9 cellular contexts compared by ENCODE assay signal in genomic region chr4:71941001-71941400, GRCh38.
A peak's percentile ranks its signal among the peaks of the same experiment; 100 is the strongest.
DNase-seq lines count a peak whose midpoint lies in the region; ATAC-seq, FAIRE-seq and TF ChIP-seq lines count a peak whose summit lies in the region.
"Had no signal": no experiment of that assay in that cellular context is flagged by ENCODE, and none has a peak within 500 bp of the region (broad histone marks: within the 10 kb centered on the region; RNA-seq: fewer than 3 reads in every experiment).

No MANE protein-coding gene starts in this region.

- H3K9me3 ChIP-seq in MM.1S (replicated peaks; ENCODE audit: insufficient read depth, low read length) (no peaks in the 10 kb centered on the region), endothelial cell of umbilical vein (replicated peaks; ENCODE audit: control insufficient read depth, insufficient read depth, low read length) (no peaks in the 10 kb centered on the region), thyroid gland (no peaks in the 10 kb centered on the region)

- no peaks in the 10 kb centered on the region for H3K36me3 ChIP-seq in MM.1S (replicated peaks; ENCODE audit: insufficient read depth, low read length)
- H3K36me3 ChIP-seq in endothelial cell of umbilical vein (ENCODE audit: control insufficient read depth in 2 of 2, extremely low read depth in 1 of 2, insufficient read depth in 2 of 2, low read length in 2 of 2): no peaks in the 10 kb centered on the region
- no peaks in the 10 kb centered on the region for H3K36me3 ChIP-seq in thyroid gland

- no peak for ATAC-seq in activated naive CD4-positive, alpha-beta T cell treated with anti-CD3 and anti-CD28 coated beads, Interleukin-2, amount 50 U/mL, for 72 hours
- ATAC-seq in activated T-helper 17 cell treated with anti-CD3 and anti-CD28 coated beads, Interleukin-2, amount 50 U/mL, for 72 hours (replicated peaks): no peak

- H3K9me2 ChIP-seq in MM.1S (replicated peaks; ENCODE audit: insufficient read depth, low read length): no peaks in the 10 kb centered on the region

- H3K9me1 ChIP-seq in endothelial cell of umbilical vein (replicated peaks; ENCODE audit: control insufficient read depth, extremely low read depth, insufficient read depth, low read length): no peaks in the 10 kb centered on the region

- no peaks in the 10 kb centered on the region for H3K36me3 Mint-ChIP-seq in activated naive CD4-positive, alpha-beta T cell treated with anti-CD3 and anti-CD28 coated beads for 36 hours (ENCODE audit: low read depth)
- no peaks in the 10 kb centered on the region for H3K36me3 Mint-ChIP-seq in activated naive CD4-positive, alpha-beta T cell treated with anti-CD3 and anti-CD28 coated beads, Interleukin-2, amount 50 U/mL, for 72 hours
- no peaks in the 10 kb centered on the region for H3K36me3 Mint-ChIP-seq in activated T-helper 17 cell treated with anti-CD3 and anti-CD28 coated beads, Interleukin-2, amount 50 U/mL, for 72 hours (ENCODE audit: low read depth)

- H3K4me3 Mint-ChIP-seq in activated naive CD4-positive, alpha-beta T cell treated with anti-CD3 and anti-CD28 coated beads for 36 hours: no peak overlapping the region
- no peak overlapping the region for H3K4me3 Mint-ChIP-seq in activated T-helper 17 cell treated with anti-CD3 and anti-CD28 coated beads, Interleukin-2, amount 50 U/mL, for 72 hours

- no peaks in the 10 kb centered on the region for H3F3A ChIP-seq in MM.1S (ENCODE audit: insufficient read depth, low read length)

- peak; percentile 4 for DNase-seq in activated naive CD4-positive, alpha-beta T cell treated with anti-CD3 and anti-CD28 coated beads for 36 hours
- no peak for DNase-seq in activated naive CD4-positive, alpha-beta T cell treated with anti-CD3 and anti-CD28 coated beads, Interleukin-2, amount 50 U/mL, for 72 hours (ENCODE audit: low spot score in 2 of 2)
- DNase-seq in MM.1S: peak; percentile 37
- peak; percentile 10 for DNase-seq in endothelial cell of umbilical vein (ENCODE audit: low read depth, low spot score)
- peak; percentile 12 to 33 for DNase-seq in thyroid gland
- no peak for DNase-seq in activated CD4-positive, CD25-positive, alpha-beta regulatory T cell treated with anti-CD3 and anti-CD28 coated beads, Interleukin-2, amount 50 U/mL, for 72 hours
- no peak for DNase-seq in DMS114 treated with DMSO at 0.1 percent for 48 hours (lab: John Stamatoyannopoulos, UW; ENCODE audit: unreplicated experiment)

- dilution Hi-C loops in endothelial cell of umbilical vein (cut with MboI; ENCODE audit: extremely low pct_ligation_motif_present, low sequenced_read_pairs): no loop called here

- H4K20me1 ChIP-seq in MM.1S (ENCODE audit: insufficient read depth, low read length) (no peaks in the 10 kb centered on the region), endothelial cell of umbilical vein (replicated peaks; ENCODE audit: control insufficient read depth, extremely low read depth, insufficient read depth, low read length) (no peaks in the 10 kb centered on the region)

- TF ChIP-seq CTCF in MM.1S (IDR thresholded peaks at IDR 0.05; ENCODE audit: low read length) (peak; percentile 37), endothelial cell of umbilical vein (IDR thresholded peaks at IDR 0.05; ENCODE audit: extremely low read depth in 1 of 2, insufficient read depth in 1 of 2, low read depth in 1 of 2, low read length in 2 of 2) (peak; percentile 27 to 31), thyroid gland (IDR thresholded peaks at IDR 0.05) (peak in 4 of 6 experiments; percentile 16 to 52 (median 42))

- H3K27ac Mint-ChIP-seq in activated naive CD4-positive, alpha-beta T cell treated with anti-CD3 and anti-CD28 coated beads for 36 hours: no peak overlapping the region
- no peak overlapping the region for H3K27ac Mint-ChIP-seq in activated naive CD4-positive, alpha-beta T cell treated with anti-CD3 and anti-CD28 coated beads, Interleukin-2, amount 50 U/mL, for 72 hours
- H3K27ac Mint-ChIP-seq in activated T-helper 17 cell treated with anti-CD3 and anti-CD28 coated beads, Interleukin-2, amount 50 U/mL, for 72 hours: no peak overlapping the region

- H3K4me1 ChIP-seq in MM.1S (ENCODE audit: low read length): no peaks in the 10 kb centered on the region
- peaks cover 16% of the 10 kb centered on the region for H3K4me1 ChIP-seq in endothelial cell of umbilical vein (ENCODE audit: control insufficient read depth, extremely low read depth, insufficient read depth, low read length)
- H3K4me1 ChIP-seq in thyroid gland: no peaks in the 10 kb centered on the region

- intact Hi-C loops in activated naive CD4-positive, alpha-beta T cell treated with anti-CD3 and anti-CD28 coated beads for 36 hours (cut with micrococcal nuclease): no loop called here
- intact Hi-C loops in endothelial cell of umbilical vein (cut with micrococcal nuclease) (loop anchor here (5.0 kb wide), 1 partner anchor 209 kb away; no protein-coding TSS in a partner anchor), thyroid gland (cut with DNase I) (no loop called here)

- POLR2A ChIA-PET in endothelial cell of umbilical vein (lab: Charles Lee): no interaction called here

- BruUV-seq in endothelial cell of umbilical vein (replicated peaks; lab: Mats Ljungman, UMichigan): no TSS peak

- no peaks in the 10 kb centered on the region for H3K27me3 Mint-ChIP-seq in activated naive CD4-positive, alpha-beta T cell treated with anti-CD3 and anti-CD28 coated beads for 36 hours (ENCODE audit: low read depth)
- H3K27me3 Mint-ChIP-seq in activated T-helper 17 cell treated with anti-CD3 and anti-CD28 coated beads, Interleukin-2, amount 50 U/mL, for 72 hours: no peaks in the 10 kb centered on the region

- H3K4me2 ChIP-seq in MM.1S (ENCODE audit: low read depth, low read length) (no peak overlapping the region), endothelial cell of umbilical vein (ENCODE audit: insufficient read depth, low read length) (no peak overlapping the region)

- CTCF ChIA-PET in activated naive CD4-positive, alpha-beta T cell treated with anti-CD3 and anti-CD28 coated beads for 36 hours (lab: Charles Lee): no interaction called here
- CTCF ChIA-PET in endothelial cell of umbilical vein (lab: Charles Lee): no interaction called here

- H3K9me3 Mint-ChIP-seq in activated naive CD4-positive, alpha-beta T cell treated with anti-CD3 and anti-CD28 coated beads for 36 hours: peaks cover 6% of the 10 kb centered on the region
- peaks cover 9 to 14% of the 10 kb centered on the region in 2 donors for H3K9me3 Mint-ChIP-seq in activated naive CD4-positive, alpha-beta T cell treated with anti-CD3 and anti-CD28 coated beads, Interleukin-2, amount 50 U/mL, for 72 hours
- H3K9me3 Mint-ChIP-seq in activated T-helper 17 cell treated with anti-CD3 and anti-CD28 coated beads, Interleukin-2, amount 50 U/mL, for 72 hours: no peaks in the 10 kb centered on the region

- no peaks in the 10 kb centered on the region for H3K79me2 ChIP-seq in MM.1S (ENCODE audit: low read length)
- no peaks in the 10 kb centered on the region for H3K79me2 ChIP-seq in endothelial cell of umbilical vein (ENCODE audit: control insufficient read depth, insufficient read depth, low read length)

- H3K4me1 Mint-ChIP-seq in activated naive CD4-positive, alpha-beta T cell treated with anti-CD3 and anti-CD28 coated beads for 36 hours (ENCODE audit: low read depth): no peaks in the 10 kb centered on the region
- no peaks in the 10 kb centered on the region for H3K4me1 Mint-ChIP-seq in activated T-helper 17 cell treated with anti-CD3 and anti-CD28 coated beads, Interleukin-2, amount 50 U/mL, for 72 hours

- H3K4me3 ChIP-seq in MM.1S (ENCODE audit: low read length) (no peak overlapping the region), endothelial cell of umbilical vein (replicated peaks in 1 of 3; ENCODE audit: insufficient read depth in 1 of 3, low read depth in 1 of 3, low read length in 3 of 3) (no peak overlapping the region), thyroid gland (replicated peaks in 1 of 3) (no peak overlapping the region)

- H3K27me3 ChIP-seq in MM.1S (replicated peaks; ENCODE audit: insufficient read depth, low read length): no peaks in the 10 kb centered on the region
- no peaks in the 10 kb centered on the region for H3K27me3 ChIP-seq in endothelial cell of umbilical vein (ENCODE audit: control insufficient read depth in 2 of 2, insufficient read depth in 2 of 2, low read length in 2 of 2)
- no peaks in the 10 kb centered on the region for H3K27me3 ChIP-seq in thyroid gland

- H2AFZ ChIP-seq in MM.1S (ENCODE audit: low read length): no peak overlapping the region
- no peak overlapping the region for H2AFZ ChIP-seq in endothelial cell of umbilical vein (ENCODE audit: low read depth, low read length)

- 22 to 41% methylated on average over 1 of the region's 1 CpG for whole genome bisulfite sequencing in thyroid gland, 2 donors

- H3K27ac ChIP-seq in MM.1S (ENCODE audit: low read length) (no peak overlapping the region), endothelial cell of umbilical vein (ENCODE audit: insufficient read depth, low read depth, low read length) (no peak overlapping the region), thyroid gland (no peak overlapping the region)
- H3K27ac ChIP-seq: epithelial cell of prostate had no signal

- H3K9ac ChIP-seq in MM.1S (ENCODE audit: low read length): no peak overlapping the region
- no peak overlapping the region for H3K9ac ChIP-seq in endothelial cell of umbilical vein (replicated peaks; ENCODE audit: extremely low read depth, insufficient read depth, low read length)

- FAIRE-seq in endothelial cell of umbilical vein (lab: Jason Lieb, UNC): no peak

- TF ChIP-seq POLR2A in endothelial cell of umbilical vein (IDR thresholded peaks at IDR 0.05; ENCODE audit: low read depth, low read length): no peak
- no peak for TF ChIP-seq POLR2A in thyroid gland (IDR thresholded peaks at IDR 0.05)

TF ChIP-seq in endothelial cell of umbilical vein, 7 proteins besides CTCF, POLR2A, EP300 and RAD21:
- TF ChIP-seq MAX (IDR thresholded peaks at IDR 0.05; ENCODE audit: insufficient read depth, insufficient read length) (no peak), POLR2AphosphoS5 (IDR thresholded peaks at IDR 0.05; ENCODE audit: insufficient read depth, low read depth, low read length) (no peak), EZH2 (IDR thresholded peaks at IDR 0.05; ENCODE audit: borderline replicate concordance, low read depth, low read length, severe bottlenecking) (no peak), FOS (IDR thresholded peaks at IDR 0.05; ENCODE audit: borderline replicate concordance, insufficient read depth, low read length) (no peak), GATA2 (IDR thresholded peaks at IDR 0.05; ENCODE audit: insufficient read depth, insufficient read length, low read depth, low read length) (no peak), JUN (IDR thresholded peaks at IDR 0.05; ENCODE audit: borderline replicate concordance, insufficient read depth, insufficient read length, low read depth) (no peak), MYC (IDR thresholded peaks at IDR 0.05; ENCODE audit: low read depth, low read length) (no peak)

Comparison
In these comparisons a context has a peak if more than half of its experiments do, and no peak if none do; other contexts are left out.
1. DNase-seq: peak in activated naive CD4-positive, alpha-beta T cell treated with anti-CD3 and anti-CD28 coated beads for 36 hours (single experiment), MM.1S (single experiment), endothelial cell of umbilical vein (single experiment) and thyroid gland (2 of 2); none in activated naive CD4-positive, alpha-beta T cell treated with anti-CD3 and anti-CD28 coated beads, Interleukin-2, amount 50 U/mL, for 72 hours (0 of 2), activated CD4-positive, CD25-positive, alpha-beta regulatory T cell treated with anti-CD3 and anti-CD28 coated beads, Interleukin-2, amount 50 U/mL, for 72 hours (single experiment) and DMS114 treated with DMSO at 0.1 percent for 48 hours (single experiment).
2. Peak in every context shown above with its lines, with median percentiles within 50 percentile points of each other: CTCF ChIP-seq.